In genomic region chr3:86794336-86795065, GRCh38 we compare ENCODE assay signal across 10 cellular contexts.
DNase-seq lines count a peak whose midpoint lies in the region; ATAC-seq lines count a peak whose summit lies in the region.
"Had no signal": no experiment of that assay in that cellular context is flagged by ENCODE, and none has a peak within 500 bp of the region (broad histone marks: within the 10 kb centered on the region; RNA-seq: fewer than 3 reads in every experiment).

No MANE protein-coding gene starts in this region.

- H3K4me3 Mint-ChIP-seq in activated CD8-positive, alpha-beta T cell treated with anti-CD3 and anti-CD28 coated beads, Interleukin-2, amount 10 ng/mL, durations not matched to agents 7 days and 5 days = no peak overlapping the region
- H3K4me3 Mint-ChIP-seq: central memory CD8-positive, alpha-beta T cell had no signal

- H3K9me3 ChIP-seq in SJCRH30 (replicated peaks) = no peaks in the 10 kb centered on the region; the same call in 1 of the 2 replicates

- H3K4me1 ChIP-seq in ACC112 (ENCODE audit: control insufficient read depth, insufficient read depth, low read length, unreplicated experiment) = peaks cover 26% of the 10 kb centered on the region
- peaks cover 26% of the 10 kb centered on the region for H3K4me1 ChIP-seq in SJCRH30

- H3K27ac ChIP-seq in ACC112 (ENCODE audit: low read depth, low read length) (peak overlapping the region; percentile 100), SJCRH30 (peak overlapping the region; percentile 78)

- CTCF ChIA-PET in activated CD8-positive, alpha-beta T cell treated with anti-CD3 and anti-CD28 coated beads, Interleukin-2, amount 10 ng/mL, durations not matched to agents 7 days and 5 days (lab: Charles Lee) = no interaction called here

- peak in 1 of 2 experiments; percentile 53 for DNase-seq in SJCRH30
- DNase-seq in fibroblast of peridontal ligament (ENCODE audit: extremely low read depth) = peak; percentile 69
- DNase-seq in pons (ENCODE audit: low spot score) = peak; percentile 16
- no peak for DNase-seq in superior temporal gyrus (ENCODE audit: extremely low spot score)
- DNase-seq in mesenteric fat pad (ENCODE audit: low spot score) = no peak
- no peak for DNase-seq in activated CD8-positive, alpha-beta T cell treated with anti-CD3 and anti-CD28 coated beads, Interleukin-2, amount 10 ng/mL, durations not matched to agents 7 days and 5 days
- no peak for DNase-seq in medulla oblongata (ENCODE audit: extremely low spot score)
- DNase-seq: activated T-cell treated with anti-CD3 and anti-CD28 coated beads, Interleukin-2, amount 50 U/mL, for 1 hour had no signal

- no peaks in the 10 kb centered on the region for H3K9me3 Mint-ChIP-seq in activated CD8-positive, alpha-beta T cell treated with anti-CD3 and anti-CD28 coated beads, Interleukin-2, amount 10 ng/mL, durations not matched to agents 7 days and 5 days (ENCODE audit: insufficient read depth)
- H3K9me3 Mint-ChIP-seq: central memory CD8-positive, alpha-beta T cell had no signal

- H3K36me3 Mint-ChIP-seq in activated CD8-positive, alpha-beta T cell treated with anti-CD3 and anti-CD28 coated beads, Interleukin-2, amount 10 ng/mL, durations not matched to agents 7 days and 5 days (ENCODE audit: low read depth) = no peaks in the 10 kb centered on the region

- no peak overlapping the region for H3K27ac Mint-ChIP-seq in activated CD8-positive, alpha-beta T cell treated with anti-CD3 and anti-CD28 coated beads, Interleukin-2, amount 10 ng/mL, durations not matched to agents 7 days and 5 days

- no peaks in the 10 kb centered on the region for H3K79me2 ChIP-seq in ACC112 (ENCODE audit: control insufficient read depth, insufficient read depth, low read length, unreplicated experiment)

- H3K4me3 ChIP-seq in ACC112 (ENCODE audit: low read depth, low read length) (peak overlapping the region; percentile 76), SJCRH30 (no peak overlapping the region)

- peak overlapping the region; percentile 93 for H2AFZ ChIP-seq in ACC112 (ENCODE audit: low read length, unreplicated experiment)

- no peaks in the 10 kb centered on the region for H3K36me3 ChIP-seq in ACC112 (ENCODE audit: insufficient read depth, low read length)
- H3K36me3 ChIP-seq in SJCRH30 = no peaks in the 10 kb centered on the region

- POLR2A ChIA-PET in activated CD8-positive, alpha-beta T cell treated with anti-CD3 and anti-CD28 coated beads, Interleukin-2, amount 10 ng/mL, durations not matched to agents 7 days and 5 days (lab: Charles Lee) = no interaction called here

- ATAC-seq in activated CD8-positive, alpha-beta T cell treated with anti-CD3 and anti-CD28 coated beads, Interleukin-2, amount 10 ng/mL, durations not matched to agents 7 days and 5 days = no peak

- H3K27me3 Mint-ChIP-seq in activated CD8-positive, alpha-beta T cell treated with anti-CD3 and anti-CD28 coated beads, Interleukin-2, amount 10 ng/mL, durations not matched to agents 7 days and 5 days (ENCODE audit: low read depth) = no peaks in the 10 kb centered on the region
- H3K27me3 Mint-ChIP-seq: central memory CD8-positive, alpha-beta T cell had no signal

- no peaks in the 10 kb centered on the region for H3K4me1 Mint-ChIP-seq in activated CD8-positive, alpha-beta T cell treated with anti-CD3 and anti-CD28 coated beads, Interleukin-2, amount 10 ng/mL, durations not matched to agents 7 days and 5 days (ENCODE audit: low read depth)
- H3K4me1 Mint-ChIP-seq: central memory CD8-positive, alpha-beta T cell had no signal

- H3K27me3 ChIP-seq in ACC112 (ENCODE audit: insufficient read depth, low read length) = no peaks in the 10 kb centered on the region
- no peaks in the 10 kb centered on the region for H3K27me3 ChIP-seq in SJCRH30

Comparison
In these comparisons a context has a peak if more than half of its experiments do, and no peak if none do; other contexts are left out.
1. DNase-seq: peak in fibroblast of peridontal ligament (single experiment) and pons (single experiment); none in superior temporal gyrus (single experiment), mesenteric fat pad (single experiment), activated CD8-positive, alpha-beta T cell treated with anti-CD3 and anti-CD28 coated beads, Interleukin-2, amount 10 ng/mL, durations not matched to agents 7 days and 5 days (single experiment) and medulla oblongata (single experiment).